ENCODE assay signal across 27 cellular contexts in the genomic region with DNA sequence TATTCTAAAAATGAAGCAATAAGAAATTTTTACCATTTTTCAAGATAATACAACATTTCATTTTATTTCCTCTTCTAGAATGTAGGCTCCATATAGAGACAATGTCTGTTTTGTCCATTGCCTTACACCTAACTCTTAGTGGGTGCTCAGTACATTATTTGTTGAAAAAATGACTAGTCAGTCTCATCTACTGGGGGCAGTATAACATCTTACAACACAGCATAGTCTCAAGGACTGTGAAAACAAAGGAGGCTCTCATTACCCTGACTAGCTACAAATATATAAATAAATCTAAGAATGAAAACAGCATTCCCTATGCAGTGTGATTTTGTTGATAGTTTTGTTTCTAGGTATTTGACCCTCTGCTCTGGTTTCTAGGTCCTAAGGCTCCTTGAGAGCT. TPM values are rescaled to one million over a fixed set of nuclear protein-coding genes. Genes with fewer than 3 reads are reported as not detected.
DNase-seq lines count a peak whose midpoint lies in the region; ATAC-seq, FAIRE-seq and TF ChIP-seq lines count a peak whose summit lies in the region.
"Had no signal": no experiment of that assay in that cellular context is flagged by ENCODE, and none has a peak within 500 bp of the region (broad histone marks: within the 10 kb centered on the region; RNA-seq: fewer than 3 reads in every experiment).

No MANE protein-coding gene starts in this region.

- CTCF ChIA-PET in Panc1 (lab: Charles Lee) = no interaction called here

- BruUV-seq in Panc1 (replicated peaks; lab: Mats Ljungman, UMichigan) = no TSS peak

- in situ Hi-C loops in Panc1 (cut with HindIII; ENCODE audit: low pct_unique_long_range_greater_than_20kb, low sequenced_read_pairs) = no loop called here

- H3K27ac ChIP-seq in Panc1 (ENCODE audit: low read length) = no peak overlapping the region
- no peak overlapping the region for H3K27ac ChIP-seq in neural progenitor cell
- H3K27ac ChIP-seq: adrenal gland, psoas muscle, spleen, upper lobe of left lung had no signal

- POLR2A ChIA-PET in Panc1 (lab: Charles Lee) = no interaction called here

- H3K9me3 ChIP-seq in Panc1 (ENCODE audit: control insufficient read depth, insufficient read depth, low read depth, low read length) = no peaks in the 10 kb centered on the region
- no peaks in the 10 kb centered on the region for H3K9me3 ChIP-seq in neural progenitor cell (ENCODE audit: low read depth)
- H3K9me3 ChIP-seq: adrenal gland, psoas muscle, spleen, upper lobe of left lung had no signal

- H3K4me3 ChIP-seq in Panc1 (ENCODE audit: low read depth in 2 of 2, low read length in 2 of 2) (no peak overlapping the region), neural progenitor cell (no peak overlapping the region)
- H3K4me3 ChIP-seq: adrenal gland, psoas muscle, spleen, upper lobe of left lung had no signal

- no peaks in the 10 kb centered on the region for H3K36me3 Mint-ChIP-seq in neural progenitor cell
- H3K36me3 Mint-ChIP-seq in osteocyte (ENCODE audit: unreplicated experiment) = no peaks in the 10 kb centered on the region
- H3K36me3 Mint-ChIP-seq: CD8-positive, alpha-beta memory T cell had no signal

- TF ChIP-seq CTCF in Panc1 (IDR thresholded peaks at IDR 0.05) (peak; percentile 19; the same call in 1 of the 2 replicates), neural progenitor cell (IDR thresholded peaks at IDR 0.05) (peak; percentile 9), osteocyte (IDR thresholded peaks at IDR 0.05) (no peak)

- H3K9me3 Mint-ChIP-seq in neural progenitor cell = no peaks in the 10 kb centered on the region
- no peaks in the 10 kb centered on the region for H3K9me3 Mint-ChIP-seq in osteocyte (ENCODE audit: unreplicated experiment)
- H3K9me3 Mint-ChIP-seq: activated CD4-positive, alpha-beta memory T cell treated with anti-CD3 and anti-CD28 coated beads, Interleukin-2, amount 10 ng/mL, durations not matched to agents 7 days and 5 days; CD8-positive, alpha-beta memory T cell; nephron progenitor cell; stimulated activated naive CD8-positive, alpha-beta T cell treated with anti-CD3 and anti-CD28 coated beads, Interleukin-15, Interleukin-2, amounts not matched to agents 100 ng/mL and 50 ng/mL, for 24 hours had no signal

- DNase-seq in H4 (ENCODE audit: low spot score) (peak; percentile 40), Panc1 (ENCODE audit: low read depth, low spot score) (no peak), neural progenitor cell (ENCODE audit: low spot score) (no peak), mesenteric fat pad (ENCODE audit: low spot score) (no peak), osteocyte (ENCODE audit: extremely low spot score, unreplicated experiment) (no peak), RCC 7860 (ENCODE audit: low spot score) (no peak)
- DNase-seq: activated CD4-positive, alpha-beta memory T cell treated with anti-CD3 and anti-CD28 coated beads, Interleukin-2, amount 10 ng/mL, durations not matched to agents 7 days and 5 days; activated CD4-positive, CD25-positive, alpha-beta regulatory T cell; activated gamma-delta T cell treated with Interleukin-2 at 50 U/mL for 16 hours; activated T-cell treated with anti-CD3 and anti-CD28 coated beads for 4 hours; adrenal gland; CD8-positive, alpha-beta memory T cell; DND-41; left colon; NCI-H748 treated with DMSO at 0.1 percent for 48 hours; nephron progenitor cell; psoas muscle; spleen; stimulated activated CD4-positive, alpha-beta T cell treated with anti-CD3 and anti-CD28 coated beads, Interleukin-4, amount 100 ng/mL, for 24 hours; upper lobe of left lung had no signal

- no peak overlapping the region for H3K27ac Mint-ChIP-seq in neural progenitor cell
- H3K27ac Mint-ChIP-seq in osteocyte (ENCODE audit: unreplicated experiment) = no peak overlapping the region
- H3K27ac Mint-ChIP-seq: activated CD4-positive, alpha-beta memory T cell treated with anti-CD3 and anti-CD28 coated beads, Interleukin-2, amount 10 ng/mL, durations not matched to agents 7 days and 5 days; CD8-positive, alpha-beta memory T cell; IgD-negative memory B cell; nephron progenitor cell; stimulated activated naive CD8-positive, alpha-beta T cell treated with anti-CD3 and anti-CD28 coated beads, Interleukin-15, Interleukin-2, amounts not matched to agents 100 ng/mL and 50 ng/mL, for 24 hours had no signal

- no peak overlapping the region for H2AFZ ChIP-seq in neural progenitor cell (replicated peaks)

- peaks cover 6% of the 10 kb centered on the region for H3K27me3 Mint-ChIP-seq in neural progenitor cell (ENCODE audit: insufficient read depth, low read depth)
- H3K27me3 Mint-ChIP-seq in osteocyte (ENCODE audit: unreplicated experiment) = no peaks in the 10 kb centered on the region
- H3K27me3 Mint-ChIP-seq: activated CD4-positive, alpha-beta memory T cell treated with anti-CD3 and anti-CD28 coated beads, Interleukin-2, amount 10 ng/mL, durations not matched to agents 7 days and 5 days; CD8-positive, alpha-beta memory T cell; IgD-negative memory B cell; stimulated activated naive CD8-positive, alpha-beta T cell treated with anti-CD3 and anti-CD28 coated beads, Interleukin-15, Interleukin-2, amounts not matched to agents 100 ng/mL and 50 ng/mL, for 24 hours had no signal

- no peaks in the 10 kb centered on the region for H3K4me1 Mint-ChIP-seq in neural progenitor cell
- H3K4me1 Mint-ChIP-seq in osteocyte (ENCODE audit: unreplicated experiment) = no peaks in the 10 kb centered on the region
- H3K4me1 Mint-ChIP-seq: activated CD4-positive, alpha-beta memory T cell treated with anti-CD3 and anti-CD28 coated beads, Interleukin-2, amount 10 ng/mL, durations not matched to agents 7 days and 5 days; CD8-positive, alpha-beta memory T cell had no signal

- FAIRE-seq in endometrium (lab: Jason Lieb, UNC) (peak; percentile 4), RCC 7860 (lab: Jason Lieb, UNC) (no peak)

- H3K4me2 ChIP-seq in neural progenitor cell = no peak overlapping the region

- ATAC-seq in Panc1 (peak; percentile 60; the same call in 1 of the 2 replicates), GM19452 (IDR thresholded peaks at IDR 0.05; ENCODE audit: unreplicated experiment) (no peak)
- ATAC-seq: left colon, psoas muscle had no signal

- no peaks in the 10 kb centered on the region for H4K20me1 ChIP-seq in neural progenitor cell (ENCODE audit: low read depth)

- H3K79me2 ChIP-seq in neural progenitor cell (ENCODE audit: low read depth) = no peaks in the 10 kb centered on the region

- H3F3A ChIP-seq in neural progenitor cell (ENCODE audit: low read depth) = no peaks in the 10 kb centered on the region

- no peak overlapping the region for H3K9ac ChIP-seq in neural progenitor cell

- H3K4me1 ChIP-seq in Panc1 (ENCODE audit: control insufficient read depth, insufficient read depth, low read length) (no peaks in the 10 kb centered on the region), neural progenitor cell (no peaks in the 10 kb centered on the region)
- H3K4me1 ChIP-seq: adrenal gland, psoas muscle, spleen had no signal

- no peaks in the 10 kb centered on the region for H3K36me3 ChIP-seq in Panc1 (ENCODE audit: control insufficient read depth, insufficient read depth, low read length)
- no peaks in the 10 kb centered on the region for H3K36me3 ChIP-seq in neural progenitor cell
- H3K36me3 ChIP-seq: adrenal gland, spleen, upper lobe of left lung had no signal

- no peak overlapping the region for H3K4me3 Mint-ChIP-seq in neural progenitor cell
- no peak overlapping the region for H3K4me3 Mint-ChIP-seq in osteocyte (ENCODE audit: unreplicated experiment)
- H3K4me3 Mint-ChIP-seq: activated CD4-positive, alpha-beta memory T cell treated with anti-CD3 and anti-CD28 coated beads, Interleukin-2, amount 10 ng/mL, durations not matched to agents 7 days and 5 days; CD8-positive, alpha-beta memory T cell; IgD-negative memory B cell; nephron progenitor cell; stimulated activated naive CD8-positive, alpha-beta T cell treated with anti-CD3 and anti-CD28 coated beads, Interleukin-15, Interleukin-2, amounts not matched to agents 100 ng/mL and 50 ng/mL, for 24 hours had no signal

- intact Hi-C loops in Panc1 (cut with micrococcal nuclease; ENCODE audit: unreplicated experiment) = no loop called here

- H3K27me3 ChIP-seq in Panc1 (ENCODE audit: control insufficient read depth, insufficient read depth, low read length) = no peaks in the 10 kb centered on the region
- H3K27me3 ChIP-seq in neural progenitor cell = no peaks in the 10 kb centered on the region
- H3K27me3 ChIP-seq: adrenal gland, spleen, upper lobe of left lung had no signal

RNA-seq across cellular contexts. Expression of a gene that starts 11.6 kb away (rescaled TPM):
- total RNA-seq in H4 (2014; rRNA removed; shearing (Covaris generic)) = 0.12 TPM in 1 of 2 replicates, not detected in the other
- 2.4 TPM for total RNA-seq in Panc1 (2021; ENCODE audit: unreplicated experiment)
- 0.40 TPM for polyA plus RNA-seq in Panc1 (2012; ENCODE audit: insufficient read length)
- 1.4 and 2.6 TPM in 2 replicates for total RNA-seq in neural progenitor cell (ENCODE audit: low replicate concordance)
- 2.2 TPM for total RNA-seq in mesenteric fat pad
- total RNA-seq in osteocyte = 2.6 and 3.3 TPM in 2 replicates
- total RNA-seq: OCI-LY7 had no signal

RNA-seq across cellular contexts. Expression of a gene that starts 55.8 kb away (rescaled TPM):
- total RNA-seq in H4 (2014; rRNA removed; shearing (Covaris generic)) = 5.7 and 6.9 TPM in 2 replicates
- total RNA-seq in Panc1 (2021; ENCODE audit: unreplicated experiment) = not detected
- not detected for polyA plus RNA-seq in Panc1 (2012; ENCODE audit: insufficient read length)
- 1.9 TPM in 2 replicates for total RNA-seq in neural progenitor cell (ENCODE audit: low replicate concordance)
- total RNA-seq in mesenteric fat pad = not detected
- total RNA-seq in osteocyte = not detected in 2 replicates
- total RNA-seq: activated CD4-positive, alpha-beta memory T cell treated with anti-CD3 and anti-CD28 coated beads, Interleukin-2, amount 10 ng/mL, durations not matched to agents 7 days and 5 days; cardiac septum; CD8-positive, alpha-beta memory T cell; glomerular endothelial cell; OCI-LY7; spleen had no signal
- polyA plus RNA-seq: CD8-positive, alpha-beta memory T cell; IgD-negative memory B cell; spleen had no signal
